ENCODE assay signal across 8 cellular contexts in the genomic region with DNA sequence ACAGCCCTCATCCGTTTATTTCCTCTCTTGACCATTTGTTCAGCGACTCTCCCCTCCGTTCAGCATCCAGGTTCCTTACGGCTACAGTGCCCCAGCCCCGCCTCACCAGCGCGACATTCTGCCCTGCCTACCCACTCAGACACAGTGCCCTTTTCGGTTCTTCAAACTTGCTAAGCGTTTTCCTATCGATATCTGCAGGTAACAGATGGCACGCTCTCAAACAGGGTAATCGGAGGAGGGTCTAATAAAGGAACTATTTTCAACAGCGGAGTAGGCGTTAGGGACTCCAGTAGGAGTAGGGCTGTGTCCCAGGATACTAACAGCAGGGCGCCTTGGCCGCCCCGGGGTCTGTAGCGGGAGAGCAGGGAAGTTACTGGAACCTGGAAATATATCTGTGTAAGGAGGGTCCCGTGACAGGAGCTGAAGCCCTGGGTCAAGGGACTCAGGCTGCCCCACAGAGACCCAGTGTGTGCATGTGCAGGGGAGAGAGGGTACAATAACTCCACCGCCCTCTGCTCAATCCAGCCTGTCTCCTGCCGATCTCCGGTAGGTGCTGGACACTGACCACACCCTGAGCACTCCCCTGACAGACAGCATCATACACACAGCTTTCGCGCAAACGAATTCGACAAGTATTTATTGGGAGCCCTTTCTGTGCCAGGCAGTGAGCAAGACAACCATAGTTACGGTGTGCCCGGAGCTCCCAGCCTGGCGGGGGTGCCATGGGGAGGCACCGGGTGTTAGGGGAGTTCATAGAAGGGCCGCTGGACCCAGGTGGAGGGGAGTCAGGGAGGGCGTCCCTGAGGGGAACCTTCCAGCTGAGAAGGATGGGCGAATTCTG. TPM values are rescaled to one million over a fixed set of nuclear protein-coding genes. Genes with fewer than 3 reads are reported as not detected.
DNase-seq lines count a peak whose midpoint lies in the region; ATAC-seq and TF ChIP-seq lines count a peak whose summit lies in the region.

No MANE protein-coding gene starts in this region.

- H3K27me3 Mint-ChIP-seq in activated CD4-positive, alpha-beta T cell treated with anti-CD3 and anti-CD28 coated beads for 36 hours, result peaks cover 49% of the 10 kb centered on the region

- no peak for TF ChIP-seq CTCF in right atrium auricular region (IDR thresholded peaks at IDR 0.05)

- intact Hi-C loops in activated CD4-positive, alpha-beta T cell treated with anti-CD3 and anti-CD28 coated beads for 36 hours (cut with DNase I, micrococcal nuclease), result loop anchor here in 1 of 2 experiments (1.0 kb wide), 2 partner anchors 94 to 190 kb away; partner anchors contain the start of gene GDPD5

- H3K27ac ChIP-seq in SJSA1 (no peak overlapping the region), right atrium auricular region (no peak overlapping the region)

- H3K27ac Mint-ChIP-seq in activated CD4-positive, alpha-beta T cell treated with anti-CD3 and anti-CD28 coated beads for 36 hours, result no peak overlapping the region
- peak overlapping the region; percentile 54 for H3K27ac Mint-ChIP-seq in stimulated activated effector memory CD8-positive, alpha-beta T cell treated with anti-CD3 and anti-CD28 coated beads, Interleukin-12 subunit alpha, Interleukin-12 subunit beta, amount 100 ng/mL, for 72 hours

- POLR2A ChIA-PET in activated CD4-positive, alpha-beta T cell treated with anti-CD3 and anti-CD28 coated beads for 36 hours (lab: Charles Lee), result interaction anchor here (0.6 to 1.6 kb wide), 3 partner anchors 30 to 106 kb away, joined by 3 to 5 read pairs (median 3); partner anchors contain the start of gene RPS3

- H3K4me3 ChIP-seq in SJSA1, result peak overlapping the region; percentile 35
- H3K4me3 ChIP-seq in right atrium auricular region, result peak overlapping the region; percentile 20 to 43

- peaks cover 16% of the 10 kb centered on the region for H3K4me1 Mint-ChIP-seq in activated CD4-positive, alpha-beta T cell treated with anti-CD3 and anti-CD28 coated beads for 36 hours
- peaks cover 39% of the 10 kb centered on the region for H3K4me1 Mint-ChIP-seq in stimulated activated effector memory CD8-positive, alpha-beta T cell treated with anti-CD3 and anti-CD28 coated beads, Interleukin-12 subunit alpha, Interleukin-12 subunit beta, amount 100 ng/mL, for 72 hours

- peaks cover 4% of the 10 kb centered on the region for H3K27me3 ChIP-seq in SJSA1 (replicated peaks)
- H3K27me3 ChIP-seq in right atrium auricular region, result peaks cover 0 to 9% of the 10 kb centered on the region in 2 donors

- H3K4me1 ChIP-seq in SJSA1 (replicated peaks) (peaks cover 13% of the 10 kb centered on the region), right atrium auricular region (peaks cover 0 to 12% of the 10 kb centered on the region in 2 donors)

- peaks cover 8% of the 10 kb centered on the region for H3K9me3 Mint-ChIP-seq in activated CD4-positive, alpha-beta T cell treated with anti-CD3 and anti-CD28 coated beads for 36 hours (ENCODE audit: low read depth)
- H3K9me3 Mint-ChIP-seq in stimulated activated effector memory CD8-positive, alpha-beta T cell treated with anti-CD3 and anti-CD28 coated beads, Interleukin-12 subunit alpha, Interleukin-12 subunit beta, amount 100 ng/mL, for 72 hours, result peaks cover 2% of the 10 kb centered on the region

- DNase-seq in activated CD4-positive, alpha-beta T cell treated with anti-CD3 and anti-CD28 coated beads for 36 hours, result no peak
- DNase-seq in activated CD4-positive, alpha-beta T cell treated with anti-CD3 and anti-CD28 coated beads, Interleukin-2, amount 50 U/mL, for 48 hours, result no peak
- DNase-seq in SJSA1 (ENCODE audit: low read depth in 1 of 2, low spot score in 2 of 2), result no peak
- DNase-seq in right atrium auricular region (ENCODE audit: low spot score), result no peak
- DNase-seq in stimulated activated effector memory CD8-positive, alpha-beta T cell treated with anti-CD3 and anti-CD28 coated beads, Interleukin-12 subunit alpha, Interleukin-12 subunit beta, amount 100 ng/mL, for 72 hours (ENCODE audit: low spot score in 2 of 2), result no peak
- no peak for DNase-seq in AG20443 (ENCODE audit: low spot score)

- peaks cover 5% of the 10 kb centered on the region for H3K9me3 ChIP-seq in SJSA1 (replicated peaks)
- peaks cover 0 to 6% of the 10 kb centered on the region in 2 donors for H3K9me3 ChIP-seq in right atrium auricular region

- H3K36me3 Mint-ChIP-seq in activated CD4-positive, alpha-beta T cell treated with anti-CD3 and anti-CD28 coated beads for 36 hours (ENCODE audit: low read depth), result peaks cover 10% of the 10 kb centered on the region
- H3K36me3 Mint-ChIP-seq in stimulated activated effector memory CD8-positive, alpha-beta T cell treated with anti-CD3 and anti-CD28 coated beads, Interleukin-12 subunit alpha, Interleukin-12 subunit beta, amount 100 ng/mL, for 72 hours, result peaks cover 6% of the 10 kb centered on the region

- peak overlapping the region; percentile 60 for H3K4me3 Mint-ChIP-seq in activated CD4-positive, alpha-beta T cell treated with anti-CD3 and anti-CD28 coated beads for 36 hours
- H3K4me3 Mint-ChIP-seq in stimulated activated effector memory CD8-positive, alpha-beta T cell treated with anti-CD3 and anti-CD28 coated beads, Interleukin-12 subunit alpha, Interleukin-12 subunit beta, amount 100 ng/mL, for 72 hours, result peak overlapping the region; percentile 71

- no peak for ATAC-seq in activated CD4-positive, alpha-beta T cell treated with anti-CD3 and anti-CD28 coated beads for 36 hours
- ATAC-seq in stimulated activated effector memory CD8-positive, alpha-beta T cell treated with anti-CD3 and anti-CD28 coated beads, Interleukin-12 subunit alpha, Interleukin-12 subunit beta, amount 100 ng/mL, for 72 hours, result no peak
- ATAC-seq in HG03025 (IDR thresholded peaks at IDR 0.05; ENCODE audit: low FRiP score, unreplicated experiment), result no peak
- ATAC-seq in GM19452 (IDR thresholded peaks at IDR 0.05; ENCODE audit: unreplicated experiment), result no peak

- CTCF ChIA-PET in activated CD4-positive, alpha-beta T cell treated with anti-CD3 and anti-CD28 coated beads for 36 hours (lab: Charles Lee), result interaction anchor here (0.9 to 1.1 kb wide), 4 partner anchors 14 to 189 kb away, joined by 3 to 4 read pairs (median 3); no protein-coding TSS in a partner anchor

- H3K36me3 ChIP-seq in SJSA1, result no peaks in the 10 kb centered on the region
- no peaks in the 10 kb centered on the region for H3K36me3 ChIP-seq in right atrium auricular region

RNA-seq across cellular contexts. Expression of gene KLHL35, which starts 2.1 kb away (rescaled TPM):
- total RNA-seq in activated CD4-positive, alpha-beta T cell treated with anti-CD3 and anti-CD28 coated beads for 36 hours, result under 1 TPM; 0.62 to 0.65 TPM
- 0.41 and 0.58 TPM in 2 replicates for total RNA-seq in SJSA1 (2014; rRNA removed; shearing (Covaris generic))
- total RNA-seq in right atrium auricular region, result 1 to 10 TPM in 1 of 2 donors, under 1 TPM in 1; 0.20 to 1.4 TPM

RNA-seq across cellular contexts. Expression of gene RPS3, which starts 31.6 kb away (rescaled TPM):
- 1,000 to 10,000 TPM; 4,536 to 4,569 TPM for total RNA-seq in activated CD4-positive, alpha-beta T cell treated with anti-CD3 and anti-CD28 coated beads for 36 hours
- total RNA-seq in SJSA1 (2014; rRNA removed; shearing (Covaris generic)), result 697 and 750 TPM in 2 replicates
- 100 to 1,000 TPM; 391 to 983 TPM for total RNA-seq in right atrium auricular region
